21 cellular contexts compared by ENCODE assay signal in the genomic region with DNA sequence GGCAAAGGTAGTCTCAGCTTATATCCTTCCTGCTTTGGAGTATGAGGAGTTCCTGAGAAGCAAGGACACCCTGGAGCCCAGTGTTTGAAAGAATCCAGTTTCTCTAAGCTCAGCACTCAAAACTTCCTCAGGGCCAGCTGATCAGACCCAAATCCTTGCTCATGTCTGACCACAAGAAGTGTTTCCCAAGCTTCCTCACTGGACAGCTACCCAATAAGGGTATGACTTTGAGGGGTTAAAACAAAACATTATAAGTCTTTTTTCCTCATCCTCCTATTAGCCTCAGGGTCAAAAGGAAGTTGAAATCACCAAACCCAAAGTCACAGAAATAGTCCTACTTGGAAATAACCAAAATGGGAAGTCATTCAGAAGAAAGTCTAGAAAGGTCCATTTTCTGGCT. TPM values are rescaled to one million over a fixed set of nuclear protein-coding genes. Genes with fewer than 3 reads are reported as not detected.
"Had no signal": no experiment of that assay in that cellular context is flagged by ENCODE, and none has a peak within 500 bp of the region (broad histone marks: within the 10 kb centered on the region; RNA-seq: fewer than 3 reads in every experiment).

No MANE protein-coding gene starts in this region.

- H3K4me3 ChIP-seq: ascending aorta, coronary artery, gastrocnemius medialis, heart left ventricle, neural progenitor cell, prostate gland, skin epidermis, transverse colon had no signal

- H3K4me1 ChIP-seq: ascending aorta, gastrocnemius medialis, neural progenitor cell, prostate gland, transverse colon had no signal

- H3K27me3 ChIP-seq: ascending aorta, gastrocnemius medialis, neural progenitor cell, transverse colon had no signal

- H3K36me3 ChIP-seq: ascending aorta, gastrocnemius medialis, heart left ventricle, neural progenitor cell, prostate gland, transverse colon had no signal

- DNase-seq: activated CD4-positive, alpha-beta T cell treated with anti-CD3 and anti-CD28 coated beads, Interleukin-2, amount 50 U/mL, for 1 hour; activated CD4-positive, CD25-positive, alpha-beta regulatory T cell treated with anti-CD3 and anti-CD28 coated beads, Interleukin-2, amount 50 U/mL, for 72 hours; activated CD8-positive, alpha-beta memory T cell treated with anti-CD3 and anti-CD28 coated beads, Interleukin-2, amount 50 U/mL, for 4 hours; activated gamma-delta T cell; activated T-cell treated with anti-CD3 and anti-CD28 coated beads, Interleukin-2, amount 50 U/mL, for 4 hours; gastrocnemius medialis; heart left ventricle; left ventricle myocardium superior; mesenchymal stem cell; naive thymus-derived CD4-positive, alpha-beta T cell; right cardiac atrium; T-helper 1 cell; T-helper 9 cell; transverse colon had no signal

- H3K27ac ChIP-seq: ascending aorta, coronary artery, gastrocnemius medialis, heart left ventricle, neural progenitor cell, prostate gland, skin epidermis, transverse colon, VCaP had no signal

- H3K9me3 ChIP-seq: ascending aorta, gastrocnemius medialis, heart left ventricle, prostate gland, transverse colon had no signal

RNA-seq across cellular contexts. Expression of gene TMEM255A, which starts 46.9 kb away (rescaled TPM):
- total RNA-seq: activated T-cell treated with anti-CD3 and anti-CD28 coated beads, Interleukin-2, amount 50 U/mL, for 4 hours; ascending aorta; kidney epithelial cell had no signal
